Comparison of ENCODE assay signal across 8 cellular contexts in the genomic region with DNA sequence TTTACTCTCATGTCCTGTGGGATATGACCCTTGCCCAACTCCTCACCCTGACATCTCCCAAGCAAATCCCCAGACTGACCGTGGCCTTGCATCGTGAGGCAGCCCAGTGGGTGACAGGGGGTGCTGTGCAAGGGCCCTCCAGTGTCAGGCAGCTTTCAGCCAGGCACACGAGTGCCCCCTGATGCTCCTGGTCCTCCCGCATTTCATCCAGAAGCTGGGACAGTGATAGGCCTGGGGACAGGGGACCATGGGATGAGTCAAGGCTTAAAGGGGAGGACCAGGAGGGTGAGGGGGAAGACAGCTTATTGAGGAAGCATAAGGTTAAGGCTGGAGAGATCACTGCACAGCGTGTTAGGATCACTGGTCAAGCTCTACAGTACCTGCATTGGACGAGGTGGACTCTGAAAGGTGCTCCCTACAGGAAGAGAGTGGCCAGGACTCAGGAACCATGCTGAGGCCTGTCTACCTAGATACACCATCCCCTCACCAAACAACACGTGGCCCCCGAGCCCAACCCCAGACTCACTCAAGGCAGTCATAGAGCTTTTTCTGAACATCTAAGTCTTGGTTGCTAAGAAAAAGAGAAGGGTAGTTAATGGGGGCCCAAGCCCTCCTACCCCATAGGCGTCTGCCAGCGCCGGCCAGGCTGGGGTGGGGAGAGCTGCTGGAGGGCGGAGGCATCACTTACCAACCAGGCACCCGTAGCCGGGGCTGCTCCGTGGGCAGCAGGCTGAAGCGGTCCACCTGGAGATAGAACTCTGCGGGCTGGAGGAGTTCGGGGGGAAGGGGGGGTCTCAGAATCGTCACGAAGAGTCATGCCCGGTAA. TPM values are rescaled to one million over a fixed set of nuclear protein-coding genes. Genes with fewer than 3 reads are reported as not detected.
DNase-seq lines count a peak whose midpoint lies in the region; ATAC-seq, FAIRE-seq and TF ChIP-seq lines count a peak whose summit lies in the region.

No MANE protein-coding gene starts in this region.

- H3K9me3 Mint-ChIP-seq in Caco-2 (ENCODE audit: unreplicated experiment), result no peaks in the 10 kb centered on the region

- H3K9me1 ChIP-seq in endothelial cell of umbilical vein (replicated peaks; ENCODE audit: control insufficient read depth, extremely low read depth, insufficient read depth, low read length), result no peaks in the 10 kb centered on the region

- no TSS peak for BruUV-seq in Caco-2 (replicated peaks; lab: Mats Ljungman, UMichigan)
- BruUV-seq in endothelial cell of umbilical vein (replicated peaks; lab: Mats Ljungman, UMichigan), result TSS peak; percentile 25

- no peaks in the 10 kb centered on the region for H3K36me3 ChIP-seq in Caco-2 (ENCODE audit: control insufficient read depth, insufficient read depth, low read length)
- peaks cover 0 to 9% (median 0%) of the 10 kb centered on the region in 3 donors for H3K36me3 ChIP-seq in Peyer's patch
- H3K36me3 ChIP-seq in endothelial cell of umbilical vein (ENCODE audit: control insufficient read depth in 2 of 2, extremely low read depth in 1 of 2, insufficient read depth in 2 of 2, low read length in 2 of 2), result peaks cover 0 to 6% of the 10 kb centered on the region in 2 experiments
- no peaks in the 10 kb centered on the region for H3K36me3 ChIP-seq in pancreas

- H3K27ac ChIP-seq in Peyer's patch, result peak overlapping the region in 3 of 4 donors; percentile 97 to 99 (median 97)
- no peak overlapping the region for H3K27ac ChIP-seq in endothelial cell of umbilical vein (ENCODE audit: insufficient read depth, low read depth, low read length)
- H3K27ac ChIP-seq in pancreas, result no peak overlapping the region

- CTCF ChIA-PET in Caco-2 (lab: Charles Lee), result interaction anchor here (1.9 to 3.5 kb wide), 3 partner anchors 14 to 178 kb away, joined by 6 to 38 read pairs (median 10); a partner anchor contains a TSS
- CTCF ChIA-PET in endothelial cell of umbilical vein (lab: Charles Lee), result interaction anchor here (0.6 to 2.3 kb wide), 6 partner anchors 11 to 144 kb away, joined by 3 to 11 read pairs (median 4); a partner anchor contains a TSS

- no peak overlapping the region for H2AFZ ChIP-seq in endothelial cell of umbilical vein (ENCODE audit: low read depth, low read length)

- peak overlapping the region; percentile 96 for H3K4me3 Mint-ChIP-seq in Caco-2 (ENCODE audit: unreplicated experiment)

- TF ChIP-seq POLR2A in Peyer's patch (IDR thresholded peaks at IDR 0.05) (no peak), endothelial cell of umbilical vein (IDR thresholded peaks at IDR 0.05; ENCODE audit: low read depth, low read length) (no peak)

- H3K9ac ChIP-seq in endothelial cell of umbilical vein (replicated peaks; ENCODE audit: extremely low read depth, insufficient read depth, low read length), result peak overlapping the region; percentile 51

- H3K4me2 ChIP-seq in endothelial cell of umbilical vein (ENCODE audit: insufficient read depth, low read length), result peak overlapping the region; percentile 75

- peak overlapping the region; percentile 96 for H3K27ac Mint-ChIP-seq in Caco-2 (ENCODE audit: unreplicated experiment)

- H3K4me3 ChIP-seq in Caco-2 (ENCODE audit: low read depth, low read length) (peak overlapping the region; percentile 52), Peyer's patch (peak overlapping the region; percentile 73 to 93 (median 82)), endothelial cell of umbilical vein (replicated peaks in 1 of 3; ENCODE audit: insufficient read depth in 1 of 3, low read depth in 1 of 3, low read length in 3 of 3) (peak overlapping the region; percentile 32 to 70 (median 64)), pancreas (peak overlapping the region; percentile 78 to 89 (median 82))

- peaks cover 12% of the 10 kb centered on the region for H3K4me1 ChIP-seq in Caco-2
- peaks cover 0 to 20% (median 10%) of the 10 kb centered on the region in 4 donors for H3K4me1 ChIP-seq in Peyer's patch
- peaks cover 9% of the 10 kb centered on the region for H3K4me1 ChIP-seq in endothelial cell of umbilical vein (ENCODE audit: control insufficient read depth, extremely low read depth, insufficient read depth, low read length)
- H3K4me1 ChIP-seq in pancreas, result peaks cover 23 to 32% (median 23%) of the 10 kb centered on the region in 3 donors

- peaks cover 38% of the 10 kb centered on the region for H3K36me3 Mint-ChIP-seq in Caco-2 (ENCODE audit: insufficient read depth, unreplicated experiment)

- FAIRE-seq in endothelial cell of umbilical vein (lab: Jason Lieb, UNC), result no peak
- no peak for FAIRE-seq in pancreas (lab: Jason Lieb, UNC)

- POLR2A ChIA-PET in Caco-2 (lab: Charles Lee), result interaction anchor here (0.5 kb wide), 1 partner anchor 97 kb away, joined by 12 read pairs; no protein-coding TSS in a partner anchor
- POLR2A ChIA-PET in endothelial cell of umbilical vein (lab: Charles Lee), result interaction anchor here (1.5 kb wide), 1 partner anchor 138 kb away, joined by 3 read pairs; no protein-coding TSS in a partner anchor

- H3K79me2 ChIP-seq in endothelial cell of umbilical vein (ENCODE audit: control insufficient read depth, insufficient read depth, low read length), result no peaks in the 10 kb centered on the region

- H3K27me3 Mint-ChIP-seq in Caco-2 (ENCODE audit: insufficient read depth, unreplicated experiment), result no peaks in the 10 kb centered on the region

- H3K27me3 ChIP-seq in Caco-2 (replicated peaks; ENCODE audit: control insufficient read depth, insufficient read depth, low read length) (no peaks in the 10 kb centered on the region), Peyer's patch (peaks cover 0 to 8% of the 10 kb centered on the region in 2 donors), endothelial cell of umbilical vein (ENCODE audit: control insufficient read depth in 2 of 2, insufficient read depth in 2 of 2, low read length in 2 of 2) (peaks cover 5% of the 10 kb centered on the region in 2 experiments), pancreas (no peaks in the 10 kb centered on the region)

- no peaks in the 10 kb centered on the region for H3K4me1 Mint-ChIP-seq in Caco-2 (ENCODE audit: low read depth, unreplicated experiment)

- ATAC-seq in pancreas, result no peak
- no peak for ATAC-seq in GM21723 (IDR thresholded peaks at IDR 0.05; ENCODE audit: unreplicated experiment)
- no peak for ATAC-seq in GM18498 (IDR thresholded peaks at IDR 0.05; ENCODE audit: unreplicated experiment)

- intact Hi-C loops in Caco-2 (cut with micrococcal nuclease; ENCODE audit: unreplicated experiment), result no loop called here
- intact Hi-C loops in endothelial cell of umbilical vein (cut with micrococcal nuclease), result no loop called here
- intact Hi-C loops in pancreas (cut with DNase I), result no loop called here

- no peaks in the 10 kb centered on the region for H3K9me3 ChIP-seq in Caco-2
- no peaks in the 10 kb centered on the region for H3K9me3 ChIP-seq in Peyer's patch
- no peaks in the 10 kb centered on the region for H3K9me3 ChIP-seq in endothelial cell of umbilical vein (replicated peaks; ENCODE audit: control insufficient read depth, insufficient read depth, low read length)
- no peaks in the 10 kb centered on the region for H3K9me3 ChIP-seq in pancreas

- dilution Hi-C loops in endothelial cell of umbilical vein (cut with MboI; ENCODE audit: extremely low pct_ligation_motif_present, low sequenced_read_pairs), result no loop called here

- WGBS in pancreas, 2 donors, result 37% methylated on average over 19 to 21 of the region's 21 CpGs

- no peak for TF ChIP-seq CTCF in Caco-2 (IDR thresholded peaks at IDR 0.05; ENCODE audit: insufficient read depth in 1 of 2, low read depth in 1 of 2, low read length in 1 of 2, severe bottlenecking in 1 of 2, unreplicated experiment in 1 of 2)
- no peak for TF ChIP-seq CTCF in Peyer's patch (IDR thresholded peaks at IDR 0.05)
- TF ChIP-seq CTCF in endothelial cell of umbilical vein (IDR thresholded peaks at IDR 0.05; ENCODE audit: extremely low read depth in 1 of 2, insufficient read depth in 1 of 2, low read depth in 1 of 2, low read length in 2 of 2), result no peak
- no peak for TF ChIP-seq CTCF in pancreas (IDR thresholded peaks at IDR 0.05)

- DNase-seq in Caco-2, result no peak
- DNase-seq in Peyer's patch, result no peak
- no peak for DNase-seq in endothelial cell of umbilical vein (ENCODE audit: low read depth, low spot score)
- peak in 1 of 6 donors; percentile 15 for DNase-seq in pancreas
- no peak for DNase-seq in NCI-H345 treated with DMSO at 0.1 percent for 48 hours (lab: John Stamatoyannopoulos, UW; ENCODE audit: unreplicated experiment)
- DNase-seq in dermis blood vessel endothelial cell, result no peak

- H4K20me1 ChIP-seq in endothelial cell of umbilical vein (replicated peaks; ENCODE audit: control insufficient read depth, extremely low read depth, insufficient read depth, low read length), result no peaks in the 10 kb centered on the region

RNA-seq across cellular contexts. Expression of a gene that starts 1.0 kb away (rescaled TPM):
- total RNA-seq in Caco-2 (2022) (38.6 and 46.1 TPM in 2 replicates), Peyer's patch (10 to 100 TPM; 14.2 to 37.2 (median 18.6) TPM), endothelial cell of umbilical vein (24.4 and 26.9 TPM in 2 replicates), pancreas (10 to 100 TPM in 2 of 6 donors, 1 to 10 TPM in 4; 6.6 to 10.8 (median 9.7) TPM), dermis blood vessel endothelial cell (14.5 and 17.8 TPM in 2 replicates)
- polyA plus RNA-seq in endothelial cell of umbilical vein (36.0 and 45.1 TPM in 2 replicates), pancreas (10 to 100 TPM; 16.9 to 29.0 TPM)
- 27.1 and 27.9 TPM in 2 replicates for polyA plus RNA-seq in endothelial cell of umbilical vein (2011; cell fraction: cytosol; rRNA removed)
- polyA plus RNA-seq in endothelial cell of umbilical vein (2011; cell fraction: nucleus; rRNA removed), result 40.4 and 46.8 TPM in 2 replicates
- polyA plus RNA-seq in endothelial cell of umbilical vein (2012), result 23.9 and 26.7 TPM in 2 replicates
- polyA minus RNA-seq in endothelial cell of umbilical vein, result 10.5 and 14.6 TPM in 2 replicates
- 29.0 TPM for polyA minus RNA-seq in endothelial cell of umbilical vein (2011; cell fraction: cytosol; rRNA and poly(A)+ RNA removed)
- 9.6 and 9.9 TPM in 2 replicates for polyA minus RNA-seq in endothelial cell of umbilical vein (2011; cell fraction: nucleus; rRNA and poly(A)+ RNA removed)

RNA-seq across cellular contexts. Expression of a gene that starts 1.7 kb away (rescaled TPM):
- total RNA-seq in Caco-2 (2022), result 7.1 and 8.4 TPM in 2 replicates
- total RNA-seq in Peyer's patch, result 1 to 10 TPM in 3 of 4 donors, not detected in 1; 1.0 to 4.3 (median 2.1) TPM
- 1.3 and 1.7 TPM in 2 replicates for total RNA-seq in endothelial cell of umbilical vein
- polyA plus RNA-seq in endothelial cell of umbilical vein, result 2.9 and 4.3 TPM in 2 replicates
- polyA plus RNA-seq in endothelial cell of umbilical vein (2011; cell fraction: cytosol; rRNA removed), result 1.5 and 2.1 TPM in 2 replicates
- 0.51 and 1.1 TPM in 2 replicates for polyA plus RNA-seq in endothelial cell of umbilical vein (2011; cell fraction: nucleus; rRNA removed)
- 1.1 and 1.5 TPM in 2 replicates for polyA plus RNA-seq in endothelial cell of umbilical vein (2012)
- 0.79 and 1.0 TPM in 2 replicates for polyA minus RNA-seq in endothelial cell of umbilical vein
- 3.2 TPM for polyA minus RNA-seq in endothelial cell of umbilical vein (2011; cell fraction: cytosol; rRNA and poly(A)+ RNA removed)
- polyA minus RNA-seq in endothelial cell of umbilical vein (2011; cell fraction: nucleus; rRNA and poly(A)+ RNA removed), result 0.48 TPM in 1 of 2 replicates, not detected in the other
- total RNA-seq in pancreas, result 10 to 100 TPM in 4 of 6 donors, 1 to 10 TPM in 2; 8.6 to 18.2 (median 15.7) TPM
- polyA plus RNA-seq in pancreas, result 10 to 100 TPM; 11.6 to 14.3 TPM
- 6.3 and 7.0 TPM in 2 replicates for total RNA-seq in dermis blood vessel endothelial cell

RNA-seq across cellular contexts. Expression of a gene that starts 7.5 kb away (rescaled TPM):
- 7.3 and 8.9 TPM in 2 replicates for total RNA-seq in Caco-2 (2022)
- 10 to 100 TPM; 10.6 to 26.3 (median 13.4) TPM for total RNA-seq in Peyer's patch
- total RNA-seq in endothelial cell of umbilical vein, result 17.3 and 17.5 TPM in 2 replicates
- 16.7 and 21.9 TPM in 2 replicates for polyA plus RNA-seq in endothelial cell of umbilical vein
- 8.8 and 11.5 TPM in 2 replicates for polyA plus RNA-seq in endothelial cell of umbilical vein (2011; cell fraction: cytosol; rRNA removed)
- 21.1 and 21.4 TPM in 2 replicates for polyA plus RNA-seq in endothelial cell of umbilical vein (2011; cell fraction: nucleus; rRNA removed)
- polyA plus RNA-seq in endothelial cell of umbilical vein (2012), result 8.3 and 12.7 TPM in 2 replicates
- polyA minus RNA-seq in endothelial cell of umbilical vein, result 3.6 and 8.2 TPM in 2 replicates
- polyA minus RNA-seq in endothelial cell of umbilical vein (2011; cell fraction: cytosol; rRNA and poly(A)+ RNA removed), result 10.7 TPM
- polyA minus RNA-seq in endothelial cell of umbilical vein (2011; cell fraction: nucleus; rRNA and poly(A)+ RNA removed), result 6.3 and 6.5 TPM in 2 replicates
- total RNA-seq in pancreas, result 10 to 100 TPM; 24.3 to 60.1 (median 44.2) TPM
- 100 to 1,000 TPM; 150 to 171 TPM for polyA plus RNA-seq in pancreas
- 18.1 and 20.1 TPM in 2 replicates for total RNA-seq in dermis blood vessel endothelial cell

RNA-seq across cellular contexts. Expression of a gene that starts 7.6 kb away (rescaled TPM):
- 0.34 and 0.53 TPM in 2 replicates for total RNA-seq in Caco-2 (2022)
- total RNA-seq in Peyer's patch, result 1 to 10 TPM in 3 of 4 donors, under 1 TPM in 1; 0.54 to 6.6 (median 2.0) TPM
- total RNA-seq in endothelial cell of umbilical vein, result 0.62 and 1.2 TPM in 2 replicates
- polyA plus RNA-seq in endothelial cell of umbilical vein, result 0.80 and 0.98 TPM in 2 replicates
- 0.65 and 1.4 TPM in 2 replicates for polyA plus RNA-seq in endothelial cell of umbilical vein (2011; cell fraction: cytosol; rRNA removed)
- 1.4 and 2.0 TPM in 2 replicates for polyA plus RNA-seq in endothelial cell of umbilical vein (2011; cell fraction: nucleus; rRNA removed)
- polyA plus RNA-seq in endothelial cell of umbilical vein (2012), result 0.55 and 0.63 TPM in 2 replicates
- 0.11 and 0.46 TPM in 2 replicates for polyA minus RNA-seq in endothelial cell of umbilical vein
- not detected for polyA minus RNA-seq in endothelial cell of umbilical vein (2011; cell fraction: cytosol; rRNA and poly(A)+ RNA removed)
- polyA minus RNA-seq in endothelial cell of umbilical vein (2011; cell fraction: nucleus; rRNA and poly(A)+ RNA removed), result not detected in 2 replicates
- total RNA-seq in pancreas, result 1 to 10 TPM; 1.4 to 4.1 (median 2.4) TPM
- 1 to 10 TPM; 5.7 to 7.6 TPM for polyA plus RNA-seq in pancreas
- total RNA-seq in dermis blood vessel endothelial cell, result 3.7 and 3.9 TPM in 2 replicates

RNA-seq across cellular contexts. Expression of a gene that starts 14.1 kb away (rescaled TPM):
- total RNA-seq in Caco-2 (2022) (27.3 and 36.3 TPM in 2 replicates), Peyer's patch (10 to 100 TPM in 3 of 4 donors, 1 to 10 TPM in 1; 8.4 to 55.3 (median 13.4) TPM), endothelial cell of umbilical vein (2.2 and 2.7 TPM in 2 replicates), pancreas (1 to 10 TPM in 5 of 6 donors, under 1 TPM in 1; 0.75 to 2.3 (median 1.3) TPM), dermis blood vessel endothelial cell (0.56 and 0.85 TPM in 2 replicates)
- polyA plus RNA-seq in endothelial cell of umbilical vein (0.65 and 0.95 TPM in 2 replicates), pancreas (1 to 10 TPM; 2.5 to 4.3 TPM)
- polyA plus RNA-seq in endothelial cell of umbilical vein (2011; cell fraction: cytosol; rRNA removed), result 0.06 and 0.34 TPM in 2 replicates
- 2.9 and 3.5 TPM in 2 replicates for polyA plus RNA-seq in endothelial cell of umbilical vein (2011; cell fraction: nucleus; rRNA removed)
- polyA plus RNA-seq in endothelial cell of umbilical vein (2012), result 0.15 and 0.53 TPM in 2 replicates
- 0.66 and 0.85 TPM in 2 replicates for polyA minus RNA-seq in endothelial cell of umbilical vein
- not detected for polyA minus RNA-seq in endothelial cell of umbilical vein (2011; cell fraction: cytosol; rRNA and poly(A)+ RNA removed)
- 1.5 and 1.8 TPM in 2 replicates for polyA minus RNA-seq in endothelial cell of umbilical vein (2011; cell fraction: nucleus; rRNA and poly(A)+ RNA removed)

Comparison
In these comparisons a context has a peak if more than half of its experiments do, and no peak if none do; other contexts are left out.
1. H3K27ac ChIP-seq: peak in Peyer's patch (3 of 4); none in endothelial cell of umbilical vein (single experiment) and pancreas (0 of 4).
2. Peak in every context shown above with its lines, with median percentiles within 50 percentile points of each other: H3K4me3 ChIP-seq.